In the genomic region with DNA sequence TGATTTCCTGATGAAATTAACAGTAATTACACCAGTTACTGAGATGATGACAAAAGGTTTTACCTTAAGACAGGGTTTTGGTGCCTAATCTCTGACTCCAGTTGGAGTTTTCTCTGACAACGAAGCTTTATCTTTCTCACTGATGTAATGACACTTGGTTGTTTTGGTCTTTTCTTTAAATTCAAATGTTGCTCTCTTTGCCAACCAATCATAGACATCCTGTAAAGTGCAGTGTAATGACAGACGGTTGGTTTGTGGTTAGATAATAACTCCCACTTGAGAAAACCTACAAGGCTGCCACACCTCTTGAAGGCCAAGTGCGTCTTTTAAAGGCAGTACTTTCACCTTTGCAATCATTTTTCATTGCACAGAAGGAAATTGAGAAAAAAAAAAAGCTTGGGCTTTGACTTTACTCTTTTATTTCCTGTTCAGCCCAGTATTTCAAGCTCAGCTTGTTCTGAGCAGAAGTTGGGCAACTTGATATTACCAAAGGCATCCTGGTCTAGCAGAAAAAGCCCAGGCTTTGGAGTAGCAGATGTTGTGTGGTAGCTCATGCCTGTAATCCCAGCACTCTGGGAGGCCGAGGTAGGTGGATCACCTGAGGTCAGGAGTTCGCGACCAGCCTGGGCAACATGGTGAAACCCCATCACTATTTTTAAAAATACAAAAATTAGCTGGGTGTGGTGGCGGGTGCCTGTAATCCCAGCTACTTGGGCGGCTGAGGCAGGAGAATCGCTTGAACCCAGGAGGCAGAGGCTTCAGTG, we compare ENCODE assay signal across 1 cellular context.
TF ChIP-seq lines count a peak whose summit lies in the region.

No MANE protein-coding gene starts in this region.

TF ChIP-seq in IMR-90, 13 proteins besides CTCF, POLR2A, EP300 and RAD21 (continued from another document):
- TF ChIP-seq, protein P1, sequence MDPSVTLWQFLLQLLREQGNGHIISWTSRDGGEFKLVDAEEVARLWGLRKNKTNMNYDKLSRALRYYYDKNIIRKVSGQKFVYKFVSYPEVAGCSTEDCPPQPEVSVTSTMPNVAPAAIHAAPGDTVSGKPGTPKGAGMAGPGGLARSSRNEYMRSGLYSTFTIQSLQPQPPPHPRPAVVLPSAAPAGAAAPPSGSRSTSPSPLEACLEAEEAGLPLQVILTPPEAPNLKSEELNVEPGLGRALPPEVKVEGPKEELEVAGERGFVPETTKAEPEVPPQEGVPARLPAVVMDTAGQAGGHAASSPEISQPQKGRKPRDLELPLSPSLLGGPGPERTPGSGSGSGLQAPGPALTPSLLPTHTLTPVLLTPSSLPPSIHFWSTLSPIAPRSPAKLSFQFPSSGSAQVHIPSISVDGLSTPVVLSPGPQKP (IDR thresholded peaks at IDR 0.05; ENCODE audit: borderline replicate concordance, low read depth, low read length) = no peak
- TF ChIP-seq RFX5 (IDR thresholded peaks at IDR 0.05; ENCODE audit: low read depth, low read length) (no peak), SMC3 (IDR thresholded peaks at IDR 0.05; ENCODE audit: low read depth, low read length) (no peak), CEBPB (IDR thresholded peaks at IDR 0.05; ENCODE audit: low read depth, low read length) (no peak), RCOR1 (IDR thresholded peaks at IDR 0.05; ENCODE audit: insufficient replicate concordance, low read length) (no peak), NFE2L2 (IDR thresholded peaks at IDR 0.05; ENCODE audit: low read depth, low read length) (no peak), MAZ (IDR thresholded peaks at IDR 0.05; ENCODE audit: borderline replicate concordance, low read depth, low read length) (no peak)
- TF ChIP-seq, protein P2, sequence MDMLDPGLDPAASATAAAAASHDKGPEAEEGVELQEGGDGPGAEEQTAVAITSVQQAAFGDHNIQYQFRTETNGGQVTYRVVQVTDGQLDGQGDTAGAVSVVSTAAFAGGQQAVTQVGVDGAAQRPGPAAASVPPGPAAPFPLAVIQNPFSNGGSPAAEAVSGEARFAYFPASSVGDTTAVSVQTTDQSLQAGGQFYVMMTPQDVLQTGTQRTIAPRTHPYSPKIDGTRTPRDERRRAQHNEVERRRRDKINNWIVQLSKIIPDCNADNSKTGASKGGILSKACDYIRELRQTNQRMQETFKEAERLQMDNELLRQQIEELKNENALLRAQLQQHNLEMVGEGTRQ (IDR thresholded peaks at IDR 0.05; ENCODE audit: low read depth, low read length) = no peak
